ENCODE assay signal across 1 cellular context in the genomic region with DNA sequence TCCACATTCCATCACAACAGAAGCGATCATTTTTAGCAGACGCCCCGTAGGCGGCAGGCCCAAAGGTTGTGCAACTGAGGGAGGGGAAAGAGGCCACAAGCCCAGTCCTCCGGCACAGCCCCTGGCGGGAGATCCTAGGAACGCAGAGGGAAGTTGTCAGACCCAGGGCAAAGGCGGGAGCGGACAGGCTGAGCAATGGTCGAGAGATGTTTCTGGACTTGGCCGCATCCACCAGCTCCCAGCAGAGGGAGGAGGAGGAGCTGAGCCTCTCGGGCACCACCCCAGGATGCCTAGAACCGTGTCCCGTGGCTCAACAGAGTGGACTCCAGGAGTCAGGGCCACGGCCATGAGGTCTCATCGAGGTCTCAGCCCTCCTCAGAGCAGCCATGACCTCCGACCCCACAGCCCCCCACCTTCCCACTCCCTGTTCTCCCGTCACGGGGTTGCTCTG.
TF ChIP-seq lines count a peak whose summit lies in the region.

No MANE protein-coding gene starts in this region.

TF ChIP-seq in HepG2, 621 proteins besides CTCF, POLR2A, EP300 and RAD21 (continued from another document):
- TF ChIP-seq ZNF781 (CRISPR knock-in tag; IDR thresholded peaks at IDR 0.05; ENCODE audit: borderline replicate concordance, not compliant biosample characterization) (no peak), ZNF350 (CRISPR knock-in tag; IDR thresholded peaks at IDR 0.05; ENCODE audit: borderline replicate concordance, low read depth) (no peak)
